ENCODE assay signal across 18 cellular contexts in genomic region chr10:92263396-92263795, GRCh38. TPM values are rescaled to one million over a fixed set of nuclear protein-coding genes. Genes with fewer than 3 reads are reported as not detected.
A peak's percentile ranks its signal among the peaks of the same experiment; 100 is the strongest.
DNase-seq lines count a peak whose midpoint lies in the region; ATAC-seq and TF ChIP-seq lines count a peak whose summit lies in the region.
"Had no signal": no experiment of that assay in that cellular context is flagged by ENCODE, and none has a peak within 500 bp of the region (broad histone marks: within the 10 kb centered on the region; RNA-seq: fewer than 3 reads in every experiment).

No MANE protein-coding gene starts in this region.

- 91 to 93% methylated on average over 2 of the region's 2 CpGs for WGBS in esophagus squamous epithelium, 2 donors

- H3K9ac ChIP-seq in PC-3 (ENCODE audit: low read length): no peak overlapping the region

- no TSS peak for BruUV-seq in PC-3 (replicated peaks; lab: Mats Ljungman, UMichigan)

- H3K27me3 ChIP-seq in PC-3 (ENCODE audit: low read length): no peaks in the 10 kb centered on the region
- no peaks in the 10 kb centered on the region for H3K27me3 ChIP-seq in esophagus squamous epithelium
- no peaks in the 10 kb centered on the region for H3K27me3 ChIP-seq in CD8-positive, alpha-beta memory T cell (ENCODE audit: insufficient read depth, low read length, poor library complexity, severe bottlenecking)

- no peaks in the 10 kb centered on the region for H3K9me2 ChIP-seq in PC-3 (replicated peaks; ENCODE audit: low read length)

- no peaks in the 10 kb centered on the region for H3K36me3 ChIP-seq in PC-3 (ENCODE audit: low read depth, low read length)
- H3K36me3 ChIP-seq in esophagus squamous epithelium: no peaks in the 10 kb centered on the region
- no peaks in the 10 kb centered on the region for H3K36me3 ChIP-seq in CD8-positive, alpha-beta memory T cell (ENCODE audit: insufficient read depth, low read length)

- H4K20me1 ChIP-seq in PC-3 (ENCODE audit: low read length): no peaks in the 10 kb centered on the region

- H3K27ac ChIP-seq in PC-3 (ENCODE audit: low read length) (no peak overlapping the region), esophagus squamous epithelium (peak overlapping the region in 3 of 4 donors; percentile 42 to 77 (median 67))
- no peak overlapping the region for H3K27ac ChIP-seq in CD8-positive, alpha-beta memory T cell (ENCODE audit: low read depth, low read length)

- no peak overlapping the region for H3K4me2 ChIP-seq in PC-3 (ENCODE audit: low read length)
- H3K4me2 ChIP-seq: GM23338 had no signal

- CTCF ChIA-PET in PC-3 (lab: Charles Lee): interaction anchor here (0.6 kb wide), 1 partner anchor 27 kb away, joined by 3 read pairs; no protein-coding TSS in a partner anchor
- CTCF ChIA-PET in CD8-positive, alpha-beta memory T cell (lab: Charles Lee): no interaction called here

- POLR2A ChIA-PET in PC-3 (lab: Charles Lee; ENCODE audit: unreplicated experiment): no interaction called here
- POLR2A ChIA-PET in CD8-positive, alpha-beta memory T cell (lab: Charles Lee): no interaction called here

- no peaks in the 10 kb centered on the region for H3K79me2 ChIP-seq in PC-3 (ENCODE audit: low read length)

- no peak for TF ChIP-seq POLR2A in esophagus squamous epithelium (IDR thresholded peaks at IDR 0.05)

- no peaks in the 10 kb centered on the region for H3K27me3 Mint-ChIP-seq in CD8-positive, alpha-beta memory T cell
- H3K27me3 Mint-ChIP-seq: CD4-positive, alpha-beta memory T cell; IgD-negative memory B cell had no signal

- peaks cover 3 to 4% (median 4%) of the 10 kb centered on the region in 3 donors for H3K36me3 Mint-ChIP-seq in CD8-positive, alpha-beta memory T cell

- intact Hi-C loops in PC-3 (cut with micrococcal nuclease): no loop called here
- intact Hi-C loops in esophagus squamous epithelium (cut with DNase I): no loop called here

- H3K4me3 ChIP-seq in PC-3 (ENCODE audit: low read length) (no peak overlapping the region), epithelial cell of esophagus (ENCODE audit: low read length) (no peak overlapping the region), esophagus squamous epithelium (no peak overlapping the region)
- H3K4me3 ChIP-seq in CD8-positive, alpha-beta memory T cell (ENCODE audit: low read length): no peak overlapping the region
- H3K4me3 ChIP-seq: GM12878, GM23338 had no signal

- DNase-seq in PC-3: peak; percentile 36
- DNase-seq in epithelial cell of esophagus (ENCODE audit: low read depth): peak; percentile 56
- no peak for DNase-seq in esophagus squamous epithelium (lab: John Stamatoyannopoulos, UW)
- DNase-seq in CD8-positive, alpha-beta memory T cell: no peak
- no peak for DNase-seq in NCI-H2107 (lab: John Stamatoyannopoulos, UW)
- DNase-seq: ACHN; Calu3; CD4-positive, alpha-beta memory T cell; DMS79 treated with DMSO at 0.1 percent for 48 hours; HCEC 1CT; HFFc6; KBM-7 had no signal

- TF ChIP-seq CTCF in PC-3 (conservative IDR thresholded peaks at IDR 0.05; ENCODE audit: low read depth, low read length) (no peak), epithelial cell of esophagus (IDR thresholded peaks at IDR 0.05; ENCODE audit: insufficient read depth, low read depth, low read length, missing control alignments) (no peak), esophagus squamous epithelium (IDR thresholded peaks at IDR 0.05) (no peak)

- H3K4me1 Mint-ChIP-seq in CD8-positive, alpha-beta memory T cell: peaks cover 2 to 4% (median 4%) of the 10 kb centered on the region in 3 donors
- H3K4me1 Mint-ChIP-seq: GM23338 had no signal

- H3K4me3 Mint-ChIP-seq in CD8-positive, alpha-beta memory T cell: no peak overlapping the region
- H3K4me3 Mint-ChIP-seq: CD14-positive monocyte; CD4-positive, alpha-beta memory T cell; GM23338; HFFc6; IgD-negative memory B cell had no signal

- ATAC-seq in PC-3 (no peak), GM21367 (IDR thresholded peaks at IDR 0.05; ENCODE audit: unreplicated experiment) (no peak)
- ATAC-seq: GM12878, GM23338, HepG2 had no signal

- no peaks in the 10 kb centered on the region for H3K9me3 ChIP-seq in PC-3 (ENCODE audit: low read length)
- no peaks in the 10 kb centered on the region for H3K9me3 ChIP-seq in esophagus squamous epithelium
- H3K9me3 ChIP-seq in CD8-positive, alpha-beta memory T cell (ENCODE audit: low read length): no peaks in the 10 kb centered on the region

- no peaks in the 10 kb centered on the region for H3F3A ChIP-seq in PC-3 (ENCODE audit: low read length, unreplicated experiment)

- no peak overlapping the region for H2AFZ ChIP-seq in PC-3 (ENCODE audit: low read length)
- H2AFZ ChIP-seq: GM23338 had no signal

- H3K4me1 ChIP-seq in PC-3 (ENCODE audit: insufficient read depth, low read length) (peaks cover 7% of the 10 kb centered on the region), esophagus squamous epithelium (peaks cover 0 to 48% (median 0%) of the 10 kb centered on the region in 3 donors)
- no peaks in the 10 kb centered on the region for H3K4me1 ChIP-seq in CD8-positive, alpha-beta memory T cell (ENCODE audit: insufficient read depth, low read length)

- H3K27ac Mint-ChIP-seq in CD8-positive, alpha-beta memory T cell: no peak overlapping the region
- H3K27ac Mint-ChIP-seq: CD14-positive monocyte; CD4-positive, alpha-beta memory T cell; GM23338; HFFc6; IgD-negative memory B cell had no signal

- H3K9me3 Mint-ChIP-seq in CD8-positive, alpha-beta memory T cell: no peaks in the 10 kb centered on the region
- H3K9me3 Mint-ChIP-seq: CD14-positive monocyte; CD4-positive, alpha-beta memory T cell; GM23338; HFFc6; IgD-negative memory B cell had no signal

RNA-seq across cellular contexts. Expression of gene CPEB3, which starts 27.5 kb away (rescaled TPM):
- total RNA-seq in PC-3 (2014; rRNA removed): 0.80 and 1.3 TPM in 2 replicates
- 1 to 10 TPM; 5.5 to 8.8 (median 7.3) TPM for total RNA-seq in esophagus squamous epithelium
- 1 to 10 TPM; 2.1 TPM for total RNA-seq in CD8-positive, alpha-beta memory T cell
- 1.6 TPM for polyA plus RNA-seq in CD8-positive, alpha-beta memory T cell

RNA-seq across cellular contexts. Expression of gene MARCHF5, which starts 27.6 kb away (rescaled TPM):
- 6.7 and 7.4 TPM in 2 replicates for total RNA-seq in PC-3 (2014; rRNA removed)
- 10 to 100 TPM; 17.6 to 29.9 (median 27.0) TPM for total RNA-seq in esophagus squamous epithelium
- 10 to 100 TPM; 30.6 to 33.0 TPM for total RNA-seq in CD8-positive, alpha-beta memory T cell
- polyA plus RNA-seq in CD8-positive, alpha-beta memory T cell: 29.2 TPM

Comparison
In these comparisons a context has a peak if more than half of its experiments do, and no peak if none do; other contexts are left out.
1. DNase-seq: peak in PC-3 (single experiment) and epithelial cell of esophagus (single experiment); none in esophagus squamous epithelium (single experiment), CD8-positive, alpha-beta memory T cell (0 of 5) and NCI-H2107 (single experiment).
2. H3K27ac ChIP-seq: peak in esophagus squamous epithelium (3 of 4); none in PC-3 (single experiment) and CD8-positive, alpha-beta memory T cell (single experiment).